18 cellular contexts compared by ENCODE assay signal in the genomic region with DNA sequence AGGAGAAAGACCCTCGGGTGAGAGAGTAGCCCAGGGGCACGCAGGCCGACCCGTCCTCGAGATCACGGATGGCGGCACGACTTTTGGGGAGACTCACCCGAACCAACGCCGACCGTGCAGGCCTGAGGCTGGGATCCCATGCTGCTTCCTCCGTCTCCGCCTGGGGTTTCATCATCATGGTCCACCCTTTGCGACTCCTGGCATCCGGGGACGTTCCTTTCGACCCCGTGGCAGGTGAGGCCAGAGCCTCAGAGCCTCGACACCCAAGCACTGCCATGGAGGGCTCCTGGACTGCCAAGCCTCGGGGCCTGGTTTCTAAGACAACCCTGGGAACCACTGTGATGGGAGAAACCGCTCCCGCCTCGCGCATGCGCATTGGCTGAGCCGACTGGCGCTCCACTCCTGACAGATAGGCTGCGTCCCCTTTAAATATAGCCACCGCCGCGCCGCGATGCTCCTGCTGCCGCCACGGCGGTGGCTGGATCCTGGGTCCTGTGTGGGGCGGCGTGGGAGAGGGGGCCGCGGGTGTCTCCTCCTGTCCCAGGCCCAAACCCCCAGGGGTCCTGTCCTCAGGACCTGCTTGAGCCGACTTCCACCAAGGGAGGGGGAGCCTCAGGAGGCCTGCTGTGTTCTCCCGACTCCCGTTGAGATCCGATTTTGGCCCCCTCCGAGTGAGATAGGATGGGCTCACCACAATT.
DNase-seq lines count a peak whose midpoint lies in the region; FAIRE-seq lines count a peak whose summit lies in the region.
"Had no signal": no experiment of that assay in that cellular context is flagged by ENCODE, and none has a peak within 500 bp of the region (broad histone marks: within the 10 kb centered on the region; RNA-seq: fewer than 3 reads in every experiment).

No MANE protein-coding gene starts in this region.

- FAIRE-seq in colon (lab: Jason Lieb, UNC), result peak; percentile 84
- no peak for FAIRE-seq in GM19239 (lab: Jason Lieb, UNC)
- FAIRE-seq: RCC 7860, TTC549 had no signal

- H3K36me3 ChIP-seq in H7 (replicated peaks; ENCODE audit: control insufficient read depth, insufficient read depth, low read length), result no peaks in the 10 kb centered on the region
- H3K36me3 ChIP-seq: gastrocnemius medialis, left ventricle myocardium inferior, uterus had no signal

- DNase-seq in D341Med (ENCODE audit: low spot score), result peak; percentile 1
- DNase-seq in H7, result peak; percentile 46
- peak; percentile 0 for DNase-seq in renal cortical epithelial cell (ENCODE audit: low read depth)
- DNase-seq in globus pallidus (ENCODE audit: low spot score), result no peak
- DNase-seq in effector CD8-positive, alpha-beta T cell (lab: John Stamatoyannopoulos, UW), result no peak
- no peak for DNase-seq in GM19239 (ENCODE audit: insufficient read length, low spot score)
- DNase-seq: activated CD4-positive, alpha-beta T cell treated with anti-CD3 and anti-CD28 coated beads, Interleukin-2, amount 10 ng/mL, durations not matched to agents 7 days and 5 days; activated T-cell treated with anti-CD3 and anti-CD28 coated beads, Interleukin-2, amount 50 U/mL, for 4 hours; Calu3; gastrocnemius medialis; left ventricle myocardium inferior; NCI-H187; NCI-H526 treated with DMSO at 0.1 percent for 48 hours; stimulated activated CD4-positive, alpha-beta T cell treated with anti-CD3 and anti-CD28 coated beads, Interleukin-1b, Interleukin-23, amount 100 ng/mL, for 48 hours had no signal

- no peaks in the 10 kb centered on the region for H3K27me3 ChIP-seq in H7 (ENCODE audit: control insufficient read depth, insufficient read depth, low read length)
- H3K27me3 ChIP-seq: gastrocnemius medialis, uterus had no signal

- H3K4me3 ChIP-seq in H7 (ENCODE audit: insufficient read depth, low read depth, low read length), result no peak overlapping the region
- H3K4me3 ChIP-seq: gastrocnemius medialis, left ventricle myocardium inferior, uterus had no signal

Comparison
In these comparisons a context has a peak if more than half of its experiments do, and no peak if none do; other contexts are left out.
1. DNase-seq: peak in D341Med (single experiment), H7 (single experiment) and renal cortical epithelial cell (single experiment); none in globus pallidus (single experiment), effector CD8-positive, alpha-beta T cell (single experiment) and GM19239 (single experiment).